Comparison of ENCODE assay signal across 26 cellular contexts in genomic region chr10:1652151-1652550, GRCh38.
"Had no signal": no experiment of that assay in that cellular context is flagged by ENCODE, and none has a peak within 500 bp of the region (broad histone marks: within the 10 kb centered on the region; RNA-seq: fewer than 3 reads in every experiment).

No MANE protein-coding gene starts in this region.

- H3K27ac ChIP-seq: epithelial cell of prostate, esophagus squamous epithelium, pancreas, psoas muscle, right atrium auricular region, suprapubic skin, tibial artery had no signal

- H3K4me3 ChIP-seq: esophagus squamous epithelium, pancreas, psoas muscle, right atrium auricular region, suprapubic skin, tibial artery had no signal

- DNase-seq: activated CD4-positive, alpha-beta T cell treated with anti-CD3 and anti-CD28 coated beads for 4 hours; activated CD4-positive, alpha-beta T cell treated with anti-CD3 and anti-CD28 coated beads, Interleukin-2, amount 50 U/mL, for 4 hours; activated naive CD4-positive, alpha-beta T cell; activated T-cell treated with anti-CD3 and anti-CD28 coated beads for 4 hours; activated T-cell treated with anti-CD3 and anti-CD28 coated beads, Interleukin-2, amount 50 U/mL, for 72 hours; anterior cingulate cortex; dermis blood vessel endothelial cell; effector CD4-positive, alpha-beta T cell; esophagus squamous epithelium; foreskin melanocyte; hypothalamus; immature natural killer cell; kidney; midbrain; naive thymus-derived CD4-positive, alpha-beta T cell; nucleus accumbens; pancreas; psoas muscle; stimulated activated CD4-positive, alpha-beta T cell treated with anti-CD3 and anti-CD28 coated beads, Interleukin-15, amount 100 ng/mL, for 24 hours; stimulated activated CD4-positive, alpha-beta T cell treated with anti-CD3 and anti-CD28 coated beads, Interleukin-2, amount 100 ng/mL, for 24 hours; stimulated activated naive CD4-positive, alpha-beta T cell had no signal

- FAIRE-seq: endometrium, kidney, pancreas had no signal
